8 cellular contexts compared by ENCODE assay signal in the genomic region with DNA sequence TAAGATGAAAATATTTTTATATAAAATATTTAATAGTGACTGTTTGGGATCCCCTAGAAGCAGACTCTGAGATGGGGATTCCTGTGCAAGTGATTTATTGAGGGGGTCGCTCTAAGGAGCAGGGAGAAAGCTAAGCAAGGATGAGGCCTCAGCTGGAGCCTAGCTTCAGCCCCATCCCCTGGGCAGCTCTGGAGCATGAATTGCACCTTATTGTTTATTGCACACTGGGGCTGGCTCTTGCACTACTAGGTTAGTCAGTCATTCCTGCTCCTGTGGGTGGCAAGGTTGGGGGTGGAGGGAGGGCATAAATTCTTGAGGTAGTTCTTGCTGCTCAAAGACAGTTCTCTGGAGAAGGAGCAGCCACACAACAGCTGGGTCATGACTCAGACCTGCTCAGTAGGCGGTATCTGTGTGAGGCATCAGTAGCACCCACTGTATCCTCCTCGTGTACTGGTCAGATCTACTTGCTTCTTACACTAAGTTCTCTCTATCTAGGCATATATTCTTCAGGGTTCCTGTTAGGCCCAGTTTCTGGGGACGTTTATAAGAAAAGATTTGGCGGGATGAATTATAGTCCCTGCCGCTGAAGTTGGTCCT. TPM values are rescaled to one million over a fixed set of nuclear protein-coding genes. Genes with fewer than 3 reads are reported as not detected.
DNase-seq lines count a peak whose midpoint lies in the region; ATAC-seq, FAIRE-seq and TF ChIP-seq lines count a peak whose summit lies in the region.

No MANE protein-coding gene starts in this region.

- H4K20me1 ChIP-seq in hepatocyte (ENCODE audit: insufficient read depth, poor library complexity, severe bottlenecking), result no peaks in the 10 kb centered on the region

- no peak for TF ChIP-seq EP300 in tibial nerve (IDR thresholded peaks at IDR 0.05)

- H3K4me3 Mint-ChIP-seq in activated CD8-positive, alpha-beta memory T cell treated with anti-CD3 and anti-CD28 coated beads, Interleukin-2, amount 10 ng/mL, durations not matched to agents 7 days and 5 days, result no peak overlapping the region
- H3K4me3 Mint-ChIP-seq in stimulated activated naive CD8-positive, alpha-beta T cell treated with anti-CD3 and anti-CD28 coated beads, Interleukin-15, Interleukin-2, amounts not matched to agents 100 ng/mL and 50 ng/mL, for 24 hours, result no peak overlapping the region

- H3K27ac ChIP-seq in hepatocyte (no peak overlapping the region), tibial nerve (no peak overlapping the region)

- H3K9me3 ChIP-seq in hepatocyte (ENCODE audit: low read depth) (no peaks in the 10 kb centered on the region), HAP-1 (no peaks in the 10 kb centered on the region), tibial nerve (no peaks in the 10 kb centered on the region)

- DNase-seq in HTR-8/SVneo (ENCODE audit: insufficient read length, low spot score), result peak; percentile 84
- DNase-seq in activated CD8-positive, alpha-beta memory T cell treated with anti-CD3 and anti-CD28 coated beads, Interleukin-2, amount 10 ng/mL, durations not matched to agents 7 days and 5 days, result peak; percentile 91
- DNase-seq in hepatocyte (ENCODE audit: low spot score), result peak; percentile 55
- no peak for DNase-seq in HAP-1 (ENCODE audit: low spot score in 2 of 2)
- no peak for DNase-seq in tibial nerve (ENCODE audit: low spot score in 2 of 2)

- H3K36me3 Mint-ChIP-seq in activated CD8-positive, alpha-beta memory T cell treated with anti-CD3 and anti-CD28 coated beads, Interleukin-2, amount 10 ng/mL, durations not matched to agents 7 days and 5 days, result peaks cover 25% of the 10 kb centered on the region
- no peaks in the 10 kb centered on the region for H3K36me3 Mint-ChIP-seq in stimulated activated naive CD8-positive, alpha-beta T cell treated with anti-CD3 and anti-CD28 coated beads, Interleukin-15, Interleukin-2, amounts not matched to agents 100 ng/mL and 50 ng/mL, for 24 hours (ENCODE audit: low read depth)

- H3K36me3 ChIP-seq in hepatocyte (replicated peaks; ENCODE audit: insufficient read depth, low read depth), result no peaks in the 10 kb centered on the region
- no peaks in the 10 kb centered on the region for H3K36me3 ChIP-seq in HAP-1 (replicated peaks)
- no peaks in the 10 kb centered on the region for H3K36me3 ChIP-seq in tibial nerve

- peak overlapping the region; percentile 76 for H3K27ac Mint-ChIP-seq in activated CD8-positive, alpha-beta memory T cell treated with anti-CD3 and anti-CD28 coated beads, Interleukin-2, amount 10 ng/mL, durations not matched to agents 7 days and 5 days
- peak overlapping the region; percentile 81 for H3K27ac Mint-ChIP-seq in stimulated activated naive CD8-positive, alpha-beta T cell treated with anti-CD3 and anti-CD28 coated beads, Interleukin-15, Interleukin-2, amounts not matched to agents 100 ng/mL and 50 ng/mL, for 24 hours

- H3K27me3 ChIP-seq in hepatocyte, result no peaks in the 10 kb centered on the region
- H3K27me3 ChIP-seq in HAP-1 (ENCODE audit: low read depth), result no peaks in the 10 kb centered on the region
- no peaks in the 10 kb centered on the region for H3K27me3 ChIP-seq in tibial nerve

- in situ Hi-C loops in HAP-1 (cut with MboI; ENCODE audit: low sequenced_read_pairs), result no loop called here

- no peak overlapping the region for H3K4me2 ChIP-seq in hepatocyte

- no peak for TF ChIP-seq CTCF in hepatocyte (IDR thresholded peaks at IDR 0.05; ENCODE audit: poor library complexity)
- no peak for TF ChIP-seq CTCF in tibial nerve (IDR thresholded peaks at IDR 0.05)

- H3K4me1 ChIP-seq in hepatocyte (ENCODE audit: insufficient read depth) (peaks cover 14% of the 10 kb centered on the region), HAP-1 (no peaks in the 10 kb centered on the region), tibial nerve (peaks cover 0 to 14% (median 5%) of the 10 kb centered on the region in 4 donors)

- peak; percentile 52 for ATAC-seq in GM18867 (IDR thresholded peaks at IDR 0.05; ENCODE audit: unreplicated experiment)
- peak; percentile 99 for ATAC-seq in activated CD8-positive, alpha-beta memory T cell treated with anti-CD3 and anti-CD28 coated beads, Interleukin-2, amount 10 ng/mL, durations not matched to agents 7 days and 5 days
- no peak for ATAC-seq in GM19324 (IDR thresholded peaks at IDR 0.05; ENCODE audit: low FRiP score, unreplicated experiment)

- peaks cover 50% of the 10 kb centered on the region for H3K4me1 Mint-ChIP-seq in activated CD8-positive, alpha-beta memory T cell treated with anti-CD3 and anti-CD28 coated beads, Interleukin-2, amount 10 ng/mL, durations not matched to agents 7 days and 5 days
- H3K4me1 Mint-ChIP-seq in stimulated activated naive CD8-positive, alpha-beta T cell treated with anti-CD3 and anti-CD28 coated beads, Interleukin-15, Interleukin-2, amounts not matched to agents 100 ng/mL and 50 ng/mL, for 24 hours (ENCODE audit: low read depth), result peaks cover 59% of the 10 kb centered on the region

- H3K9me2 ChIP-seq in hepatocyte (replicated peaks; ENCODE audit: insufficient read depth), result no peaks in the 10 kb centered on the region

- peaks cover 3% of the 10 kb centered on the region for H3K9me3 Mint-ChIP-seq in activated CD8-positive, alpha-beta memory T cell treated with anti-CD3 and anti-CD28 coated beads, Interleukin-2, amount 10 ng/mL, durations not matched to agents 7 days and 5 days (ENCODE audit: low read depth)
- H3K9me3 Mint-ChIP-seq in stimulated activated naive CD8-positive, alpha-beta T cell treated with anti-CD3 and anti-CD28 coated beads, Interleukin-15, Interleukin-2, amounts not matched to agents 100 ng/mL and 50 ng/mL, for 24 hours, result no peaks in the 10 kb centered on the region

- no peaks in the 10 kb centered on the region for H3K27me3 Mint-ChIP-seq in activated CD8-positive, alpha-beta memory T cell treated with anti-CD3 and anti-CD28 coated beads, Interleukin-2, amount 10 ng/mL, durations not matched to agents 7 days and 5 days
- no peaks in the 10 kb centered on the region for H3K27me3 Mint-ChIP-seq in stimulated activated naive CD8-positive, alpha-beta T cell treated with anti-CD3 and anti-CD28 coated beads, Interleukin-15, Interleukin-2, amounts not matched to agents 100 ng/mL and 50 ng/mL, for 24 hours

- WGBS in hepatocyte (ENCODE audit: low lambda C conversion rate, missing lambda C conversion rate), result 88% methylated on average over 6 of the region's 6 CpGs
- WGBS in tibial nerve, 2 donors, result 78 to 81% methylated on average over 6 of the region's 6 CpGs

- CTCF ChIA-PET in activated CD8-positive, alpha-beta memory T cell treated with anti-CD3 and anti-CD28 coated beads, Interleukin-2, amount 10 ng/mL, durations not matched to agents 7 days and 5 days (lab: Charles Lee), result interaction anchor here (0.8 to 2.2 kb wide), 6 partner anchors 20 to 45 kb away, joined by 3 to 6 read pairs (median 6); no protein-coding TSS in a partner anchor

- H3K79me2 ChIP-seq in hepatocyte, result no peaks in the 10 kb centered on the region

- no peak for TF ChIP-seq POLR2A in tibial nerve (IDR thresholded peaks at IDR 0.05)

- no peak overlapping the region for H2AFZ ChIP-seq in hepatocyte

- H3K4me3 ChIP-seq in hepatocyte (no peak overlapping the region), HAP-1 (no peak overlapping the region), tibial nerve (no peak overlapping the region)

- peak; percentile 95 for FAIRE-seq in HTR-8/SVneo (lab: Jason Lieb, UNC)

RNA-seq across cellular contexts. Expression of gene TNFSF10, which starts 27.2 kb away (rescaled TPM):
- 100 to 1,000 TPM; 144 to 256 TPM for total RNA-seq in activated CD8-positive, alpha-beta memory T cell treated with anti-CD3 and anti-CD28 coated beads, Interleukin-2, amount 10 ng/mL, durations not matched to agents 7 days and 5 days
- total RNA-seq in hepatocyte (21.3 and 21.9 TPM in 2 replicates), tibial nerve (10 to 100 TPM; 24.6 to 54.1 (median 37.3) TPM)
- polyA plus RNA-seq in hepatocyte, result 12.7 and 13.0 TPM in 2 replicates

Comparison
In these comparisons a context has a peak if more than half of its experiments do, and no peak if none do; other contexts are left out.
1. DNase-seq: peak in HTR-8/SVneo (single experiment), activated CD8-positive, alpha-beta memory T cell treated with anti-CD3 and anti-CD28 coated beads, Interleukin-2, amount 10 ng/mL, durations not matched to agents 7 days and 5 days (single experiment) and hepatocyte (single experiment); none in HAP-1 (0 of 2) and tibial nerve (0 of 2).